In the genomic region with DNA sequence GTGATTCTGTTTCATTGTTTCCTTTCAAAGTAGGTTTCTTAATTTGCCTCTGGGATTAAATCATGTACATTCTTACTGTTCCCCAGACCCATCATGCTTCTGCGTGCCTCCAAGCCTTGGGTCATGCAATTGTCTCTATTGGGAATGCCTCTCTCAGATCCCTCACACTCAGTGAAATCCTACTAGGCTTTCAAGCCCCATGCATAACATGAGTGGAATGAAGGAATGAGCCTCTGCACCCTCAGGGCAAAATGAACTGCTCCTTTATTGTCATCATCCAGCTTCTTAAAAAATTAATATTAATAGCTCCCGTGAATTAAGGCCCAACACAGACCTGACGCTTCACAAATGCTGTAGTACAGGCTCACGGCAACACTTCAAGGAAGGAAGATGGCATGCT, we compare ENCODE assay signal across 24 cellular contexts.
"Had no signal": no experiment of that assay in that cellular context is flagged by ENCODE, and none has a peak within 500 bp of the region (broad histone marks: within the 10 kb centered on the region; RNA-seq: fewer than 3 reads in every experiment).

No MANE protein-coding gene starts in this region.

- H3K27ac Mint-ChIP-seq: dendritic cell treated with granulocyte-macrophage colony-stimulating factor and Interleukin-4, amounts not matched to agents 40 ng/mL and 50 ng/mL, for 4 days; endodermal cell; immature natural killer cell; natural killer cell; stimulated activated memory B cell treated with anti-CD40 and anti-IgM and Interleukin-4, amounts not matched to agents 10 μg/mL and 1 μg/mL and 100 μg/mL, for 72 hours; stimulated activated naive CD8-positive, alpha-beta T cell treated with anti-CD3 and anti-CD28 coated beads, Interleukin-15, Interleukin-2, amounts not matched to agents 100 ng/mL and 50 ng/mL, for 24 hours had no signal

- H3K4me1 Mint-ChIP-seq: immature natural killer cell; natural killer cell; stimulated activated memory B cell treated with anti-CD40 and anti-IgM and Interleukin-4, amounts not matched to agents 10 μg/mL and 1 μg/mL and 100 μg/mL, for 72 hours had no signal

- H3K27ac ChIP-seq: colonic mucosa, esophagus muscularis mucosa, foreskin keratinocyte, lower lobe of right lung, neutrophil, parathyroid adenoma, sigmoid colon, spleen, thoracic aorta, tibial nerve, upper lobe of right lung, uterus had no signal

- ATAC-seq: foreskin keratinocyte; left ventricle myocardium superior; lower lobe of right lung; natural killer cell; right cardiac atrium; stimulated activated memory B cell treated with anti-CD40 and anti-IgM and Interleukin-4, amounts not matched to agents 10 μg/mL and 1 μg/mL and 100 μg/mL, for 72 hours; upper lobe of right lung had no signal

- H3K4me1 ChIP-seq: colonic mucosa, lower lobe of right lung, parathyroid adenoma, spleen, upper lobe of right lung, uterus had no signal

- H2AFZ ChIP-seq: parathyroid adenoma had no signal

- H3K9me3 ChIP-seq: colonic mucosa, esophagus muscularis mucosa, lower lobe of right lung, neutrophil, sigmoid colon, spleen, thoracic aorta, tibial nerve, upper lobe of right lung, uterus had no signal

- DNase-seq: colonic mucosa; effector CD8-positive, alpha-beta T cell; endodermal cell; hypothalamus; immature natural killer cell; left ventricle myocardium superior; lower lobe of right lung; natural killer cell; right cardiac atrium; sigmoid colon; spleen; stimulated activated CD4-positive, alpha-beta T cell treated with anti-CD3 and anti-CD28 coated beads, Interleukin-4, amount 100 ng/mL, for 4 hours; upper lobe of right lung; uterus had no signal

- H3K4me3 Mint-ChIP-seq: dendritic cell treated with granulocyte-macrophage colony-stimulating factor and Interleukin-4, amounts not matched to agents 40 ng/mL and 50 ng/mL, for 4 days; endodermal cell; immature natural killer cell; natural killer cell; stimulated activated memory B cell treated with anti-CD40 and anti-IgM and Interleukin-4, amounts not matched to agents 10 μg/mL and 1 μg/mL and 100 μg/mL, for 72 hours; stimulated activated naive CD8-positive, alpha-beta T cell treated with anti-CD3 and anti-CD28 coated beads, Interleukin-15, Interleukin-2, amounts not matched to agents 100 ng/mL and 50 ng/mL, for 24 hours had no signal

- H3K36me3 Mint-ChIP-seq: immature natural killer cell; natural killer cell; stimulated activated memory B cell treated with anti-CD40 and anti-IgM and Interleukin-4, amounts not matched to agents 10 μg/mL and 1 μg/mL and 100 μg/mL, for 72 hours had no signal

- H3K79me2 ChIP-seq: parathyroid adenoma had no signal

- H3K9ac ChIP-seq: parathyroid adenoma had no signal

- H3K36me3 ChIP-seq: colonic mucosa, esophagus muscularis mucosa, lower lobe of right lung, neutrophil, sigmoid colon, spleen, thoracic aorta, tibial nerve, upper lobe of right lung, uterus had no signal

- H3K4me3 ChIP-seq: colonic mucosa, esophagus muscularis mucosa, lower lobe of right lung, sigmoid colon, spleen, thoracic aorta, tibial nerve, upper lobe of right lung, uterus had no signal

- H3K27me3 Mint-ChIP-seq: progenitor cell of endocrine pancreas had no signal

- H3K9me3 Mint-ChIP-seq: dendritic cell treated with granulocyte-macrophage colony-stimulating factor and Interleukin-4, amounts not matched to agents 40 ng/mL and 50 ng/mL, for 4 days; endodermal cell; natural killer cell; stimulated activated memory B cell treated with anti-CD40 and anti-IgM and Interleukin-4, amounts not matched to agents 10 μg/mL and 1 μg/mL and 100 μg/mL, for 72 hours; stimulated activated naive CD8-positive, alpha-beta T cell treated with anti-CD3 and anti-CD28 coated beads, Interleukin-15, Interleukin-2, amounts not matched to agents 100 ng/mL and 50 ng/mL, for 24 hours had no signal

- H3K27me3 ChIP-seq: colonic mucosa, esophagus muscularis mucosa, foreskin keratinocyte, sigmoid colon, tibial nerve, upper lobe of right lung, uterus had no signal
